Comparison of ENCODE assay signal across 18 cellular contexts in genomic region chr5:83745821-83746220, GRCh38. TPM values are rescaled to one million over a fixed set of nuclear protein-coding genes. Genes with fewer than 3 reads are reported as not detected.
"Had no signal": no experiment of that assay in that cellular context is flagged by ENCODE, and none has a peak within 500 bp of the region (broad histone marks: within the 10 kb centered on the region; RNA-seq: fewer than 3 reads in every experiment).

No MANE protein-coding gene starts in this region.

- DNase-seq: effector CD8-positive, alpha-beta T cell; hippocampal formation; kidney glomerular epithelial cell; natural killer cell; ovary; sigmoid colon; stimulated activated CD4-positive, alpha-beta T cell treated with anti-CD3 and anti-CD28 coated beads, Interleukin-4, amount 100 ng/mL, for 1 hour; stimulated activated CD8-positive, alpha-beta memory T cell treated with anti-CD3 and anti-CD28 coated beads, Interleukin-4, amount 100 ng/mL, for 48 hours; stimulated activated naive CD8-positive, alpha-beta T cell treated with anti-CD3 and anti-CD28 coated beads, Interleukin-15, Interleukin-2, amounts not matched to agents 100 U/mL and 50 U/mL, for 24 hours; tibial artery; upper lobe of right lung had no signal

- H3K27ac ChIP-seq: coronary artery, heart left ventricle, ovary, right atrium auricular region, sigmoid colon, tibial artery, upper lobe of right lung, vagina had no signal

- H3K4me1 ChIP-seq: heart left ventricle, right atrium auricular region, sigmoid colon, upper lobe of right lung, vagina had no signal

- H3K4me3 ChIP-seq: coronary artery, heart left ventricle, ovary, right atrium auricular region, sigmoid colon, smooth muscle cell, tibial artery, upper lobe of right lung, vagina had no signal

- H3K9me3 ChIP-seq: ovary, tibial artery, upper lobe of right lung, vagina had no signal

- H3K4me2 ChIP-seq: smooth muscle cell had no signal

- H3K36me3 ChIP-seq: heart left ventricle, ovary, right atrium auricular region, sigmoid colon, tibial artery, upper lobe of right lung, vagina had no signal

- H3K27me3 ChIP-seq: heart left ventricle, ovary, right atrium auricular region, sigmoid colon, tibial artery, upper lobe of right lung, vagina had no signal

RNA-seq across cellular contexts. Expression of gene HAPLN1, which starts 25.2 kb away (rescaled TPM):
- total RNA-seq: dermis microvascular lymphatic vessel endothelial cell, lung microvascular endothelial cell, natural killer cell, ovary, vagina had no signal
